In genomic region chr14:54693761-54694160, GRCh38 we compare ENCODE assay signal across 22 cellular contexts.
"Had no signal": no experiment of that assay in that cellular context is flagged by ENCODE, and none has a peak within 500 bp of the region (broad histone marks: within the 10 kb centered on the region; RNA-seq: fewer than 3 reads in every experiment).

No MANE protein-coding gene starts in this region.

- H3K9me3 ChIP-seq: Peyer's patch had no signal

- H3K27me3 ChIP-seq: Peyer's patch had no signal

- H3K36me3 ChIP-seq: Peyer's patch had no signal

- H3K4me3 ChIP-seq: Peyer's patch had no signal

- DNase-seq: activated CD4-positive, alpha-beta memory T cell treated with anti-CD3 and anti-CD28 coated beads for 36 hours; activated CD4-positive, alpha-beta T cell treated with anti-CD3 and anti-CD28 coated beads, Interleukin-2, amount 10 ng/mL, durations not matched to agents 7 days and 5 days; activated CD4-positive, CD25-positive, alpha-beta regulatory T cell; activated gamma-delta T cell; activated naive CD4-positive, alpha-beta T cell treated with anti-CD3 and anti-CD28 coated beads for 36 hours; activated T-cell treated with anti-CD3 and anti-CD28 coated beads for 4 hours; activated T-cell treated with anti-CD3 and anti-CD28 coated beads, Interleukin-2, amount 50 U/mL, for 48 hours; amygdala; caudate nucleus; KG1; NCI-H1048; NCI-H2029; NCI-H2107; NCI-H510A treated with DMSO at 0.1 percent for 48 hours; NCI-H69; Peyer's patch; SIG-M5; T-helper 17 cell; T1000 had no signal

- ATAC-seq: activated T-helper 17 cell treated with anti-CD3 and anti-CD28 coated beads, Interleukin-2, amount 50 U/mL, for 72 hours; T-helper 17 cell had no signal

- H3K27ac ChIP-seq: Peyer's patch had no signal

- FAIRE-seq: astrocyte, TTC549 had no signal
